In the genomic region with DNA sequence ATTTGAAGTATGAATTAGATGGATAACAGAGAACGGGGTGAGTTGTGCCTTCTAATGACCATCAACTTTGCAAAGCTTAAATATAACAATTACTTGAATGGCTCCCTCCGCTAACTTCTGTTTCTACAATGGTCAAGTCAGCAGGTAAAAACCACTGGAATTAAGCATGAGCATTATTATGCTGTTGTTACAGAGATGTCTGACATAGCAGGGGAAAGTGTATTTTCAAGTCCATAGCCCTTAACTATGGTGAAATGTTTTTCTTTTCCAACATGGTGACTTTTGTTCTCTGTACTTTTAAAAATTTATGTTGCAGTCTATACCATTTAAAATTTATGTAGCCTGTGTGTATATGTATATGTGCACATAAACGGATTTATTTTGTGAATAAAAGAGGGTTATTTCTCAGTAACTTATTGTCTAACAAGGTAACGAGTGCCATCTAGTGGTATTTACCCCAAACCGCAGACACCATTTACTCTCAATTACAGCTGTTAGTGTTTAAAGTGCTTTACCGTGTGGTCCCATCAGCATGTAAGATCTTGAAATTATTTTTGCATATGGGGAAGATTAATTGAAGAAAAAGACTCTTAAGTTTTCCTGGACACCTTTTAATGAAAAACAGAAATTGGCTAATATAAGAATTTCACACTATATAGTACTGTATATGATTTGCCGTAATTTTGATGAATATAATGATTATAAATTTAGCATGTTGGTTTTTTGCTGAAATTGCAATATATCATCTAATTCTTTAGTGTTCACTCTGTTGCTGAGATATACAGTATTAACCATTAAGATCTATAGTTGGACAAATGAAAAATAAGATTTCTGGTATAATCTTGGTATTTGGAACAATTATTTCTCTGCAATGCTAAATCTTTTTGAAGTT, we compare ENCODE assay signal across 8 cellular contexts.
DNase-seq lines count a peak whose midpoint lies in the region; ATAC-seq lines count a peak whose summit lies in the region.

No MANE protein-coding gene starts in this region.

- H3K27me3 Mint-ChIP-seq in activated CD8-positive, alpha-beta T cell treated with anti-CD3 and anti-CD28 coated beads, Interleukin-2, amount 10 ng/mL, durations not matched to agents 7 days and 5 days (ENCODE audit: low read depth): no peaks in the 10 kb centered on the region
- H3K27me3 Mint-ChIP-seq in stimulated activated memory B cell treated with anti-CD40 and anti-IgM and Interleukin-4, amounts not matched to agents 10 μg/mL and 1 μg/mL and 100 μg/mL, for 72 hours: no peaks in the 10 kb centered on the region

- POLR2A ChIA-PET in activated CD8-positive, alpha-beta T cell treated with anti-CD3 and anti-CD28 coated beads, Interleukin-2, amount 10 ng/mL, durations not matched to agents 7 days and 5 days (lab: Charles Lee): no interaction called here

- CTCF ChIA-PET in activated CD8-positive, alpha-beta T cell treated with anti-CD3 and anti-CD28 coated beads, Interleukin-2, amount 10 ng/mL, durations not matched to agents 7 days and 5 days (lab: Charles Lee): interaction anchor here (0.6 to 2.4 kb wide), 29 partner anchors 9 to 944 kb away, joined by 3 to 20 read pairs (median 4); partner anchors contain the start of gene UBE2E3

- no peaks in the 10 kb centered on the region for H3K9me3 Mint-ChIP-seq in activated CD8-positive, alpha-beta T cell treated with anti-CD3 and anti-CD28 coated beads, Interleukin-2, amount 10 ng/mL, durations not matched to agents 7 days and 5 days (ENCODE audit: insufficient read depth)
- no peaks in the 10 kb centered on the region for H3K9me3 Mint-ChIP-seq in stimulated activated memory B cell treated with anti-CD40 and anti-IgM and Interleukin-4, amounts not matched to agents 10 μg/mL and 1 μg/mL and 100 μg/mL, for 72 hours

- H3K36me3 Mint-ChIP-seq in activated CD8-positive, alpha-beta T cell treated with anti-CD3 and anti-CD28 coated beads, Interleukin-2, amount 10 ng/mL, durations not matched to agents 7 days and 5 days (ENCODE audit: low read depth): no peaks in the 10 kb centered on the region
- peaks cover 14% of the 10 kb centered on the region for H3K36me3 Mint-ChIP-seq in stimulated activated memory B cell treated with anti-CD40 and anti-IgM and Interleukin-4, amounts not matched to agents 10 μg/mL and 1 μg/mL and 100 μg/mL, for 72 hours

- DNase-seq in activated CD4-positive, CD25-positive, alpha-beta regulatory T cell treated with anti-CD3 and anti-CD28 coated beads, Interleukin-2, amount 50 U/mL, for 72 hours: no peak
- peak; percentile 23 for DNase-seq in H4 (ENCODE audit: low spot score)
- DNase-seq in NCI-H1048 (lab: John Stamatoyannopoulos, UW): peak; percentile 5
- peak; percentile 58 for DNase-seq in activated CD8-positive, alpha-beta T cell treated with anti-CD3 and anti-CD28 coated beads, Interleukin-2, amount 10 ng/mL, durations not matched to agents 7 days and 5 days
- DNase-seq in iris pigment epithelial cell (ENCODE audit: low read depth): peak; percentile 51
- peak; percentile 57 for DNase-seq in superior temporal gyrus (ENCODE audit: extremely low spot score)

- H3K27ac Mint-ChIP-seq in activated CD8-positive, alpha-beta T cell treated with anti-CD3 and anti-CD28 coated beads, Interleukin-2, amount 10 ng/mL, durations not matched to agents 7 days and 5 days: no peak overlapping the region
- H3K27ac Mint-ChIP-seq in stimulated activated memory B cell treated with anti-CD40 and anti-IgM and Interleukin-4, amounts not matched to agents 10 μg/mL and 1 μg/mL and 100 μg/mL, for 72 hours: no peak overlapping the region

- H3K4me3 Mint-ChIP-seq in activated CD8-positive, alpha-beta T cell treated with anti-CD3 and anti-CD28 coated beads, Interleukin-2, amount 10 ng/mL, durations not matched to agents 7 days and 5 days: no peak overlapping the region
- H3K4me3 Mint-ChIP-seq in stimulated activated memory B cell treated with anti-CD40 and anti-IgM and Interleukin-4, amounts not matched to agents 10 μg/mL and 1 μg/mL and 100 μg/mL, for 72 hours: no peak overlapping the region

- peak; percentile 30 to 41 for ATAC-seq in activated CD4-positive, CD25-positive, alpha-beta regulatory T cell treated with anti-CD3 and anti-CD28 coated beads, Interleukin-2, amount 50 U/mL, for 24 hours
- peak; percentile 49 for ATAC-seq in activated CD8-positive, alpha-beta T cell treated with anti-CD3 and anti-CD28 coated beads, Interleukin-2, amount 10 ng/mL, durations not matched to agents 7 days and 5 days
- ATAC-seq in stimulated activated memory B cell treated with anti-CD40 and anti-IgM and Interleukin-4, amounts not matched to agents 10 μg/mL and 1 μg/mL and 100 μg/mL, for 72 hours: no peak

- H3K4me1 Mint-ChIP-seq in activated CD8-positive, alpha-beta T cell treated with anti-CD3 and anti-CD28 coated beads, Interleukin-2, amount 10 ng/mL, durations not matched to agents 7 days and 5 days (ENCODE audit: low read depth): no peaks in the 10 kb centered on the region
- peaks cover 7% of the 10 kb centered on the region for H3K4me1 Mint-ChIP-seq in stimulated activated memory B cell treated with anti-CD40 and anti-IgM and Interleukin-4, amounts not matched to agents 10 μg/mL and 1 μg/mL and 100 μg/mL, for 72 hours
